ENCODE assay signal across 1 cellular context in the genomic region with DNA sequence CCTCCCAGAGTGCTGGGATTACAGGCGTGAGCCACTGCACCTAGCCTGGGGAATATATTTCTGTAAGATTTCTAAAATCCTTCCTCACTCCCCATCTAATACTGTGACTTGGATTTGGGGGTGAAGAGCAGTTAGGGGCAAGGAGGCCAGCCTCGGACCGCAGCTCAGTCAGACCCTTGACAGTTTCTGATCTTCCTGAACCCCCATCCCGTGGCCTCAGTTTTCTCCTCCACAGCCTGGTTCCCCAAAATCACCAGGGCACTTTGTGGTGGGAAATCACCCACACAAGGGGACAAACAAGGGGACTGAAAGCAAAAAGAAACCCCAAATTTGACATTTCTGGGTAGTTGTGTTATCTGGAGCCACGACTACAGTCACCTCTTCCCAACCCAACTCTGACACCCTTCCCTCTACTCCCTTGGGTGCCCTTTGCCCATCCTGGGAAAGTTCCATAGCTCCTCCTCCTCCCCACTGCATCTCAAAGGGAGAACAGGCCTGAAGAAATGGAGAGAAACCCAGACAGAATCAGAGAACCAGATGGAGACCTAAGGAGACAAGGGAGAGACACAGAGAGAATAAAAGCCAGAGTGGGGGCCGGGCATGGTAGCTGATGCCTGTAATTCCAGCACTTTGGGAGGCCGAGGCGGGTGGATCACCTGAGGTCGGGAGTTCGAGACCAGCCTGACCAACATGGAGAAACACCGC.
TF ChIP-seq lines count a peak whose summit lies in the region.

No MANE protein-coding gene starts in this region.

TF ChIP-seq in HEK293T, 16 proteins besides CTCF, POLR2A, EP300 and RAD21:
- TF ChIP-seq SUZ12 (IDR thresholded peaks at IDR 0.05) = no peak
- no peak for TF ChIP-seq L3MBTL2 (conservative IDR thresholded peaks at IDR 0.05)
- no peak for TF ChIP-seq ELF4 (IDR thresholded peaks at IDR 0.05)
- TF ChIP-seq SP1 (IDR thresholded peaks at IDR 0.05) = no peak
- TF ChIP-seq LEF1 (IDR thresholded peaks at IDR 0.05; ENCODE audit: borderline replicate concordance) = no peak
- TF ChIP-seq ZNF384 (IDR thresholded peaks at IDR 0.05) = no peak
- no peak for TF ChIP-seq TARDBP (IDR thresholded peaks at IDR 0.05)
- no peak for TF ChIP-seq FOXA1 (IDR thresholded peaks at IDR 0.05)
- TF ChIP-seq NFRKB (IDR thresholded peaks at IDR 0.05) = no peak
- no peak for TF ChIP-seq FOXM1 (IDR thresholded peaks at IDR 0.05; ENCODE audit: borderline replicate concordance)
- TF ChIP-seq CTBP1 (IDR thresholded peaks at IDR 0.05; ENCODE audit: borderline replicate concordance) = no peak
- TF ChIP-seq, protein P1, sequence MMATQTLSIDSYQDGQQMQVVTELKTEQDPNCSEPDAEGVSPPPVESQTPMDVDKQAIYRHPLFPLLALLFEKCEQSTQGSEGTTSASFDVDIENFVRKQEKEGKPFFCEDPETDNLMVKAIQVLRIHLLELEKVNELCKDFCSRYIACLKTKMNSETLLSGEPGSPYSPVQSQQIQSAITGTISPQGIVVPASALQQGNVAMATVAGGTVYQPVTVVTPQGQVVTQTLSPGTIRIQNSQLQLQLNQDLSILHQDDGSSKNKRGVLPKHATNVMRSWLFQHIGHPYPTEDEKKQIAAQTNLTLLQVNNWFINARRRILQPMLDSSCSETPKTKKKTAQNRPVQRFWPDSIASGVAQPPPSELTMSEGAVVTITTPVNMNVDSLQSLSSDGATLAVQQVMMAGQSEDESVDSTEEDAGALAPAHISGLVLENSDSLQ (IDR thresholded peaks at IDR 0.05) = no peak
- no peak for TF ChIP-seq HDGF (IDR thresholded peaks at IDR 0.05; ENCODE audit: borderline replicate concordance)
- TF ChIP-seq BHLHE40 (IDR thresholded peaks at IDR 0.05; ENCODE audit: borderline replicate concordance) = no peak
- TF ChIP-seq ARNT (IDR thresholded peaks at IDR 0.05) = no peak
- no peak for TF ChIP-seq FOXK2 (IDR thresholded peaks at IDR 0.05)
TF ChIP-seq in HEK293T: peak in this region for 0.
